In the genomic region with DNA sequence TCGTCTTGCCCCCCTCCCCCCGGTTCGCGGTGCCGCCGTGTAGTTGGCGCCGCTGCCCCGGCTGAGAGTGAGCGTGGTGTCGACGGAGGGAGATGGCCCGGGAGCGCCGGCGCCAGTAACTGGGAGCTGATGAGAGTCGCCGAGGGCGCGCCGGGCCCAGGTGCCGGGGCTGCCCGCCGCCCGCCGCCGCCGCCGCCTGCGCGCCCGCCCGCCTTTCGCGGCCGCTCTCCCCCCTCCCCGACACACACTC, we compare ENCODE assay signal across 8 cellular contexts. TPM values are rescaled to one million over a fixed set of nuclear protein-coding genes. Genes with fewer than 3 reads are reported as not detected.
DNase-seq lines count a peak whose midpoint lies in the region; ATAC-seq and TF ChIP-seq lines count a peak whose summit lies in the region.

No MANE protein-coding gene starts in this region.

- H2AFZ ChIP-seq in SK-N-SH (ENCODE audit: low read depth): no peak overlapping the region

- no peak for TF ChIP-seq EP300 in SK-N-SH (IDR thresholded peaks at IDR 0.05; ENCODE audit: borderline replicate concordance in 1 of 2, low read depth in 1 of 2, low read length in 1 of 2)

- H3F3A ChIP-seq in SK-N-SH (replicated peaks; ENCODE audit: insufficient read depth): peaks cover 3% of the 10 kb centered on the region

- CTCF ChIA-PET in SK-N-SH (lab: Yijun Ruan, JAX): no interaction called here

- peaks cover 83% of the 10 kb centered on the region for H3K79me2 ChIP-seq in SK-N-SH (ENCODE audit: insufficient read depth)

- no peaks in the 10 kb centered on the region for H3K36me3 Mint-ChIP-seq in glutamatergic neuron (ENCODE audit: unreplicated experiment)
- peaks cover 78% of the 10 kb centered on the region for H3K36me3 Mint-ChIP-seq in stimulated activated effector memory CD8-positive, alpha-beta T cell treated with anti-CD3 and anti-CD28 coated beads, Interleukin-12 subunit alpha, Interleukin-12 subunit beta, amount 100 ng/mL, for 72 hours

- POLR2A ChIA-PET in SK-N-SH (lab: Yijun Ruan, JAX): interaction anchor here (1.8 kb wide), 1 partner anchor 12 kb away, joined by 4 read pairs; no protein-coding TSS in a partner anchor

- WGBS in SK-N-SH (ENCODE audit: low lambda C conversion rate): no CpG with 5 or more reads among the region's 37 CpGs

- H3K4me1 Mint-ChIP-seq in glutamatergic neuron (ENCODE audit: low read depth, unreplicated experiment): peaks cover 8% of the 10 kb centered on the region
- peaks cover 49% of the 10 kb centered on the region for H3K4me1 Mint-ChIP-seq in stimulated activated effector memory CD8-positive, alpha-beta T cell treated with anti-CD3 and anti-CD28 coated beads, Interleukin-12 subunit alpha, Interleukin-12 subunit beta, amount 100 ng/mL, for 72 hours

- peak overlapping the region; percentile 100 for H3K9ac ChIP-seq in SK-N-SH

- ATAC-seq in HG02588 (IDR thresholded peaks at IDR 0.05; ENCODE audit: unreplicated experiment) (peak; percentile 5), HG03520 (IDR thresholded peaks at IDR 0.05; ENCODE audit: unreplicated experiment) (no peak)
- ATAC-seq in stimulated activated effector memory CD8-positive, alpha-beta T cell treated with anti-CD3 and anti-CD28 coated beads, Interleukin-12 subunit alpha, Interleukin-12 subunit beta, amount 100 ng/mL, for 72 hours: no peak

- DNase-seq in SK-N-SH: peak; percentile 67
- DNase-seq in glutamatergic neuron: no peak
- DNase-seq in stimulated activated effector memory CD8-positive, alpha-beta T cell treated with anti-CD3 and anti-CD28 coated beads, Interleukin-12 subunit alpha, Interleukin-12 subunit beta, amount 100 ng/mL, for 72 hours (ENCODE audit: low spot score in 2 of 2): no peak
- DNase-seq in NCI-H345 (lab: John Stamatoyannopoulos, UW): no peak
- DNase-seq in inferior parietal cortex (ENCODE audit: extremely low spot score): no peak

- TF ChIP-seq RAD21 in SK-N-SH (IDR thresholded peaks at IDR 0.05; ENCODE audit: low read length): no peak

- H3K9me3 ChIP-seq in SK-N-SH: no peaks in the 10 kb centered on the region

- peak overlapping the region; percentile 88; the same call in 1 of the 2 replicates for H3K4me2 ChIP-seq in SK-N-SH

- no peaks in the 10 kb centered on the region for H3K27me3 ChIP-seq in SK-N-SH (ENCODE audit: insufficient read depth)

- H3K36me3 ChIP-seq in SK-N-SH (replicated peaks in 1 of 2; ENCODE audit: control insufficient read depth in 1 of 2, insufficient read depth in 2 of 2, low read length in 1 of 2): peaks cover 35 to 41% of the 10 kb centered on the region in 2 experiments

- peak overlapping the region; percentile 99 to 100 for H3K27ac ChIP-seq in SK-N-SH (ENCODE audit: low read depth in 2 of 2, low read length in 1 of 2)

- peaks cover 16% of the 10 kb centered on the region for H3K9me3 Mint-ChIP-seq in glutamatergic neuron (ENCODE audit: unreplicated experiment)
- H3K9me3 Mint-ChIP-seq in stimulated activated effector memory CD8-positive, alpha-beta T cell treated with anti-CD3 and anti-CD28 coated beads, Interleukin-12 subunit alpha, Interleukin-12 subunit beta, amount 100 ng/mL, for 72 hours: no peaks in the 10 kb centered on the region

- no peak for TF ChIP-seq CTCF in SK-N-SH (IDR thresholded peaks at IDR 0.05)
- no peak for TF ChIP-seq CTCF in glutamatergic neuron (IDR thresholded peaks at IDR 0.05; ENCODE audit: partially characterized antibody, unreplicated experiment)

- H3K4me3 ChIP-seq in GM08714 (ENCODE audit: low read length) (peak overlapping the region; percentile 100), SK-N-SH (ENCODE audit: low read depth in 2 of 2, low read length in 1 of 2) (peak overlapping the region; percentile 86 to 92)

- H3K4me1 ChIP-seq in SK-N-SH (ENCODE audit: control insufficient read depth in 1 of 2, insufficient read depth in 2 of 2, low read depth in 1 of 2, low read length in 1 of 2): peaks cover 14 to 15% of the 10 kb centered on the region in 2 experiments; a peak in 3 of 4 replicates

- H4K20me1 ChIP-seq in SK-N-SH (ENCODE audit: insufficient read depth): peaks cover 39% of the 10 kb centered on the region

- peaks cover 13% of the 10 kb centered on the region for H3K27me3 Mint-ChIP-seq in glutamatergic neuron (ENCODE audit: unreplicated experiment)

- peak overlapping the region; percentile 96 for H3K4me3 Mint-ChIP-seq in glutamatergic neuron (ENCODE audit: unreplicated experiment)
- peak overlapping the region; percentile 94 for H3K4me3 Mint-ChIP-seq in stimulated activated effector memory CD8-positive, alpha-beta T cell treated with anti-CD3 and anti-CD28 coated beads, Interleukin-12 subunit alpha, Interleukin-12 subunit beta, amount 100 ng/mL, for 72 hours

- H3K9me2 ChIP-seq in SK-N-SH: no peaks in the 10 kb centered on the region

- H3K27ac Mint-ChIP-seq in glutamatergic neuron (ENCODE audit: unreplicated experiment): peak overlapping the region; percentile 100
- H3K27ac Mint-ChIP-seq in stimulated activated effector memory CD8-positive, alpha-beta T cell treated with anti-CD3 and anti-CD28 coated beads, Interleukin-12 subunit alpha, Interleukin-12 subunit beta, amount 100 ng/mL, for 72 hours: peak overlapping the region; percentile 100

TF ChIP-seq in SK-N-SH, 30 proteins besides CTCF, POLR2A, EP300 and RAD21:
- TF ChIP-seq GATA2 (CRISPR knock-in tag; IDR thresholded peaks at IDR 0.05): no peak
- TF ChIP-seq GABPA (IDR thresholded peaks at IDR 0.05; ENCODE audit: low read depth): no peak
- TF ChIP-seq, protein P1, sequence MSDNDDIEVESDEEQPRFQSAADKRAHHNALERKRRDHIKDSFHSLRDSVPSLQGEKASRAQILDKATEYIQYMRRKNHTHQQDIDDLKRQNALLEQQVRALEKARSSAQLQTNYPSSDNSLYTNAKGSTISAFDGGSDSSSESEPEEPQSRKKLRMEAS (IDR thresholded peaks at IDR 0.05; ENCODE audit: low read depth): no peak
- TF ChIP-seq YY1 (IDR thresholded peaks at IDR 0.05; ENCODE audit: low read depth): no peak

RNA-seq across cellular contexts. Expression of gene WAC, which starts 0.3 kb away (rescaled TPM):
- 31.1 and 38.0 TPM in 2 replicates for polyA plus RNA-seq in SK-N-SH (2012; rRNA removed)
- polyA plus RNA-seq in SK-N-SH (2012; cell fraction: cytosol; rRNA removed): 39.2 and 40.1 TPM in 2 replicates
- 22.5 and 49.7 TPM in 2 replicates for polyA plus RNA-seq in SK-N-SH (2012; cell fraction: nucleus; rRNA removed)
- 121 TPM for total RNA-seq in glutamatergic neuron (ENCODE audit: unreplicated experiment)
